Comparison of ENCODE assay signal across 1 cellular context in the genomic region with DNA sequence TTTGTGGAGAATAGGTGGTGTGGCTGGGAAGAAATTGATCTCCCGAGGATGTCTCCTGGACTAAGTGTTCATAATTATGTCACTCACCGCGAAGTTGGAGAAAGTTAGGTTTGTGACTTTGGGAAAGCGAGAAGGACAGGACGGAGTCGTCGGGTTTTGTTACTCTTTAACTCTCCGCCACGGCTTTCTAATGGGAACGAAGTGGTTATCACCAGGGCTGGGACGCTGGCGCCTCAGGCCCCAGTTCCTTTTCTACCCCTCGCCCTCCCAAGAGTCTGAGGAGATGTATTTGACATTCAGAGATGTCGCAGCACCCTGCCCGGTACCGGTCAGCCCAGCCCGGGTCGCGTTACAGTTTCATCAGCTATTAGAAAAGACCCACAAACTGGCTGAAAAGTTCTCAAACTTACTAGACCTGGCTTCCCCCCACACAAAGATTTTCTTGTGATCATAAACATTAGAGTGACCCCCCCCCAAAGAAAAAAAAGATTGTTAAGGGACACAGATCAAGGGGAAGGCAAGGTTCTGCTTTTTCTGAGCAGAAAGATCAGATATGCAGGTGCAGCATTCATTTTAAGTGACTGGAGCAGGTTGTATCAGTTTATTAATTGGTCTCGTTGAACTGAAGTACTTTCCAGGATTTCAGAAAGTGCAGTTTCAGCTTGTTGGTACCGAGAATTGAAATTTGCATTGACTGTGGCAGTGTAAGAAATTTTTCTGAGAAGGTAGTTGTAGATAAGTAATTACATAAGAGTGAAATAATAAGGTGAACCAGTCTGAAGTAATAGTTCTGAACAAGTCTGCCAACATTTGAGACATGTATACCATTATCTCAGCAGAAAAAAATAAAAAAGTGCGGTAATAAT.
TF ChIP-seq lines count a peak whose summit lies in the region.

No MANE protein-coding gene starts in this region.

TF ChIP-seq in H1, 55 proteins besides CTCF, POLR2A, EP300 and RAD21:
- TF ChIP-seq CHD7 (IDR thresholded peaks at IDR 0.05; ENCODE audit: insufficient replicate concordance, low read length) (no peak), BRCA1 (IDR thresholded peaks at IDR 0.05; ENCODE audit: low read depth, low read length) (no peak), SIX5 (IDR thresholded peaks at IDR 0.05; ENCODE audit: low read depth, low read length) (no peak), POLR2AphosphoS5 (IDR thresholded peaks at IDR 0.05; ENCODE audit: low read depth, low read length) (no peak), NRF1 (IDR thresholded peaks at IDR 0.05; ENCODE audit: low read depth, low read length) (no peak), POU5F1 (IDR thresholded peaks at IDR 0.05; ENCODE audit: low read depth, low read length) (no peak), CBX8 (IDR thresholded peaks at IDR 0.05; ENCODE audit: borderline replicate concordance, low read depth, low read length) (no peak), SIN3A (conservative IDR thresholded peaks at IDR 0.05 in 1 of 2, IDR thresholded peaks at IDR 0.05 in 1 of 2; ENCODE audit: low read depth in 1 of 2, low read length in 2 of 2) (no peak), KDM4A (IDR thresholded peaks at IDR 0.05; ENCODE audit: low read depth, low read length, severe bottlenecking) (no peak), GABPA (IDR thresholded peaks at IDR 0.05; ENCODE audit: borderline replicate concordance, insufficient read depth, low read length) (no peak)
- TF ChIP-seq, protein P1, sequence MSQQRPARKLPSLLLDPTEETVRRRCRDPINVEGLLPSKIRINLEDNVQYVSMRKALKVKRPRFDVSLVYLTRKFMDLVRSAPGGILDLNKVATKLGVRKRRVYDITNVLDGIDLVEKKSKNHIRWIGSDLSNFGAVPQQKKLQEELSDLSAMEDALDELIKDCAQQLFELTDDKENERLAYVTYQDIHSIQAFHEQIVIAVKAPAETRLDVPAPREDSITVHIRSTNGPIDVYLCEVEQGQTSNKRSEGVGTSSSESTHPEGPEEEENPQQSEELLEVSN (IDR thresholded peaks at IDR 0.05): no peak
